ENCODE assay signal across 32 cellular contexts in the genomic region with DNA sequence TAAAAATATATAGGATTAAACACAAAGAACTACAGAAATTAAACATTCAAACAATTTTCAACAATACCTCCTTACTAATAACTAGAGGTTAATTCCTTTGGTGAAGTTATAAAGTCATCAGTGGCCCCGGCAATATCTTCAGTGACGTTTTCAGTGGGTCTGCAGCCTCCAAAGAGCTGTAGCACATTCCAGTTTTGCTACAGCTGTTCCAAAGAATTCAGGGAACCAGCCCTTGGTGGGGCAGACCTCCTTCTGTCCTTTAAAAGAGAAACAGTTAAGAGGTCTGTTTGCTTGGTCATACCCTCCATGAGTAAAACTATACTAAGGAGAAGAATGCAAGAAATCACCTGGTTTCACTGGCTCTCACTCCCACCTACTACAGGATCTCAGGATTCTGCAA.
"Had no signal": no experiment of that assay in that cellular context is flagged by ENCODE, and none has a peak within 500 bp of the region (broad histone marks: within the 10 kb centered on the region; RNA-seq: fewer than 3 reads in every experiment).

No MANE protein-coding gene starts in this region.

- FAIRE-seq: bronchial epithelial cell, frontal cortex had no signal

- H3K27ac Mint-ChIP-seq: activated B cell treated with CpG ODN at 0.5 μM for 24 hours; activated CD4-positive, alpha-beta memory T cell treated with anti-CD3 and anti-CD28 coated beads for 36 hours; activated CD4-positive, alpha-beta T cell treated with anti-CD3 and anti-CD28 coated beads, Interleukin-2, amount 10 ng/mL, durations not matched to agents 24 days and 14 days; activated CD8-positive, alpha-beta memory T cell treated with anti-CD3 and anti-CD28 coated beads, Interleukin-2, amount 10 ng/mL, durations not matched to agents 7 days and 5 days; activated CD8-positive, alpha-beta T cell treated with anti-CD3 and anti-CD28 coated beads, Interleukin-2, amount 10 ng/mL, durations not matched to agents 7 days and 5 days; activated naive CD4-positive, alpha-beta T cell treated with anti-CD3 and anti-CD28 coated beads for 36 hours; activated naive CD4-positive, alpha-beta T cell treated with anti-CD3 and anti-CD28 coated beads, Interleukin-2, amount 50 U/mL, for 72 hours; activated naive CD8-positive, alpha-beta T cell treated with anti-CD3 and anti-CD28 coated beads, Interleukin-2, amount 10 ng/mL, durations not matched to agents 7 days and 5 days; activated T-helper 1 cell treated with anti-CD3 and anti-CD28 coated beads, Interleukin-12 subunit alpha, Interleukin-12 subunit beta, Interleukin-2, Interleukin-4 antibody, amounts not matched to agents 30 ng/mL and 10 ng/mL and 1 ng/mL, durations not matched to agents 14 hours and 24 hours and 36 hours; activated T-helper 2 cell treated with anti-CD3 and anti-CD28 coated beads, Interferon-gamma antibody, Interleukin-2, Interleukin-4, amounts not matched to agents 10 μg/mL and 5 μg/mL and 100 μg/mL, durations not matched to agents 14 hours and 24 hours and 36 hours; dendritic cell treated with granulocyte-macrophage colony-stimulating factor and Interleukin-4, amounts not matched to agents 40 ng/mL and 50 ng/mL, for 4 days; endodermal cell; T-cell; T-helper 1 cell treated with Interleukin-12 subunit alpha and Interleukin-12 subunit beta and Interleukin-4 antibody, amounts not matched to agents 30 μg/mL and 1 μg/mL, for 36 hours had no signal

- H3K9me3 ChIP-seq: ascending aorta had no signal

- DNase-seq: activated B cell treated with CpG ODN at 0.5 μM for 24 hours; activated CD4-positive, alpha-beta memory T cell treated with anti-CD3 and anti-CD28 coated beads for 36 hours; activated CD4-positive, alpha-beta T cell treated with anti-CD3 and anti-CD28 coated beads, Interleukin-2, amount 10 ng/mL, durations not matched to agents 24 days and 14 days; activated CD8-positive, alpha-beta memory T cell treated with anti-CD3 and anti-CD28 coated beads, Interleukin-2, amount 10 ng/mL, durations not matched to agents 7 days and 5 days; activated CD8-positive, alpha-beta memory T cell treated with anti-CD3 and anti-CD28 coated beads, Interleukin-2, amount 50 U/mL, for 4 hours; activated CD8-positive, alpha-beta T cell treated with anti-CD3 and anti-CD28 coated beads, Interleukin-2, amount 10 ng/mL, durations not matched to agents 7 days and 5 days; activated effector memory CD4-positive, alpha-beta T cell treated with anti-CD3 and anti-CD28 coated beads, Interleukin-2, amount 50 U/mL, for 16 hours; activated naive CD4-positive, alpha-beta T cell treated with anti-CD3 and anti-CD28 coated beads for 36 hours; activated naive CD8-positive, alpha-beta T cell treated with anti-CD3 and anti-CD28 coated beads, Interleukin-2, amount 10 ng/mL, durations not matched to agents 7 days and 5 days; activated T-cell treated with anti-CD3 and anti-CD28 coated beads, Interleukin-2, amount 50 U/mL, for 1 hour; activated T-cell treated with anti-CD3 and anti-CD28 coated beads, Interleukin-2, amount 50 U/mL, for 48 hours; brain microvascular endothelial cell; dorsolateral prefrontal cortex; effector memory CD4-positive, alpha-beta T cell; foreskin fibroblast; SW 1271; T-cell; T-helper 9 cell; WERI-Rb-1 had no signal

- H3K27me3 Mint-ChIP-seq: activated B cell treated with CpG ODN at 0.5 μM for 24 hours; activated CD4-positive, alpha-beta memory T cell treated with anti-CD3 and anti-CD28 coated beads for 36 hours; activated CD4-positive, alpha-beta T cell treated with anti-CD3 and anti-CD28 coated beads, Interleukin-2, amount 10 ng/mL, durations not matched to agents 24 days and 14 days; dendritic cell treated with granulocyte-macrophage colony-stimulating factor and Interleukin-4, amounts not matched to agents 40 ng/mL and 50 ng/mL, for 4 days had no signal

- H3K4me3 Mint-ChIP-seq: activated B cell treated with CpG ODN at 0.5 μM for 24 hours; activated CD4-positive, alpha-beta memory T cell treated with anti-CD3 and anti-CD28 coated beads for 36 hours; activated CD4-positive, alpha-beta T cell treated with anti-CD3 and anti-CD28 coated beads, Interleukin-2, amount 10 ng/mL, durations not matched to agents 24 days and 14 days; activated CD8-positive, alpha-beta memory T cell treated with anti-CD3 and anti-CD28 coated beads, Interleukin-2, amount 10 ng/mL, durations not matched to agents 7 days and 5 days; activated CD8-positive, alpha-beta T cell treated with anti-CD3 and anti-CD28 coated beads, Interleukin-2, amount 10 ng/mL, durations not matched to agents 7 days and 5 days; activated naive CD4-positive, alpha-beta T cell treated with anti-CD3 and anti-CD28 coated beads for 36 hours; activated naive CD8-positive, alpha-beta T cell treated with anti-CD3 and anti-CD28 coated beads, Interleukin-2, amount 10 ng/mL, durations not matched to agents 7 days and 5 days; activated T-helper 1 cell treated with anti-CD3 and anti-CD28 coated beads, Interleukin-12 subunit alpha, Interleukin-12 subunit beta, Interleukin-2, Interleukin-4 antibody, amounts not matched to agents 30 ng/mL and 10 ng/mL and 1 ng/mL, durations not matched to agents 14 hours and 24 hours and 36 hours; central memory CD8-positive, alpha-beta T cell; dendritic cell treated with granulocyte-macrophage colony-stimulating factor and Interleukin-4, amounts not matched to agents 40 ng/mL and 50 ng/mL, for 4 days; endodermal cell; T-cell; T-helper 1 cell treated with Interleukin-12 subunit alpha and Interleukin-12 subunit beta and Interleukin-4 antibody, amounts not matched to agents 30 μg/mL and 1 μg/mL, for 36 hours had no signal

- H3K9me3 Mint-ChIP-seq: activated B cell treated with CpG ODN at 0.5 μM for 24 hours; activated CD4-positive, alpha-beta memory T cell treated with anti-CD3 and anti-CD28 coated beads for 36 hours; activated CD4-positive, alpha-beta T cell treated with anti-CD3 and anti-CD28 coated beads, Interleukin-2, amount 10 ng/mL, durations not matched to agents 24 days and 14 days; activated naive CD4-positive, alpha-beta T cell treated with anti-CD3 and anti-CD28 coated beads for 36 hours; activated T-helper 1 cell treated with anti-CD3 and anti-CD28 coated beads, Interleukin-12 subunit alpha, Interleukin-12 subunit beta, Interleukin-2, Interleukin-4 antibody, amounts not matched to agents 30 ng/mL and 10 ng/mL and 1 ng/mL, durations not matched to agents 14 hours and 24 hours and 36 hours; activated T-helper 2 cell treated with anti-CD3 and anti-CD28 coated beads, Interferon-gamma antibody, Interleukin-2, Interleukin-4, amounts not matched to agents 10 μg/mL and 5 μg/mL and 100 μg/mL, durations not matched to agents 14 hours and 24 hours and 36 hours; central memory CD8-positive, alpha-beta T cell; endodermal cell; T-cell; T-helper 1 cell treated with Interleukin-12 subunit alpha and Interleukin-12 subunit beta and Interleukin-4 antibody, amounts not matched to agents 30 μg/mL and 1 μg/mL, for 36 hours had no signal

- H3K4me1 ChIP-seq: ascending aorta had no signal

- H3K27ac ChIP-seq: ascending aorta, brain microvascular endothelial cell, coronary artery, dorsolateral prefrontal cortex, WERI-Rb-1 had no signal

- H3K4me3 ChIP-seq: ascending aorta, coronary artery, dorsolateral prefrontal cortex had no signal

- H3K36me3 ChIP-seq: ascending aorta, brain microvascular endothelial cell, WERI-Rb-1 had no signal

- ATAC-seq: activated CD4-positive, CD25-positive, alpha-beta regulatory T cell treated with anti-CD3 and anti-CD28 coated beads, Interleukin-2, amount 50 U/mL, for 24 hours; activated CD8-positive, alpha-beta memory T cell treated with anti-CD3 and anti-CD28 coated beads, Interleukin-2, amount 10 ng/mL, durations not matched to agents 7 days and 5 days; activated CD8-positive, alpha-beta T cell treated with anti-CD3 and anti-CD28 coated beads, Interleukin-2, amount 10 ng/mL, durations not matched to agents 7 days and 5 days; activated naive CD4-positive, alpha-beta T cell treated with anti-CD3 and anti-CD28 coated beads, Interleukin-2, amount 50 U/mL, for 72 hours; esophagus mucosa had no signal

- H3K36me3 Mint-ChIP-seq: activated CD4-positive, alpha-beta memory T cell treated with anti-CD3 and anti-CD28 coated beads for 36 hours; activated CD8-positive, alpha-beta memory T cell treated with anti-CD3 and anti-CD28 coated beads, Interleukin-2, amount 10 ng/mL, durations not matched to agents 7 days and 5 days; activated naive CD4-positive, alpha-beta T cell treated with anti-CD3 and anti-CD28 coated beads, Interleukin-2, amount 50 U/mL, for 72 hours; activated naive CD8-positive, alpha-beta T cell treated with anti-CD3 and anti-CD28 coated beads, Interleukin-2, amount 10 ng/mL, durations not matched to agents 7 days and 5 days; T-cell had no signal

- H3K27me3 ChIP-seq: ascending aorta, brain microvascular endothelial cell, dorsolateral prefrontal cortex had no signal
